ENCODE assay signal across 24 cellular contexts in the genomic region with DNA sequence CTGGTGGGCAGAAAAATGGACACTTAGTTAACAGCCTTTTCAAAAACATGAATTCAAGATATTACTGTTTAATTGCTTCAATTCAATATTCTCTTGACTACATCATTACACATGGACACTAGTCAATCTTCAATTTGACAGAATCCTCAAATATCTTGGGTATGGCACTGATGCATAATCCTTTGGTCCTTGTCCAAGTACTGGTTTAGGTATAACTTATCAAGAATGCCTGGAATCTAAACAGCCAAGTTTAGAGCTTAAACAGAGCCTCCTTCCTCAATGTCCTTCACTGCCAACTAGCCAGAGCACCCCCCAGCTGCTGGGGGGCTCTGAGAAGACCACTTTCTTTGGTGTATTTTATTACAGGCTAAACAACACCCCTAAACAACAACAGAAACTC.
"Had no signal": no experiment of that assay in that cellular context is flagged by ENCODE, and none has a peak within 500 bp of the region (broad histone marks: within the 10 kb centered on the region; RNA-seq: fewer than 3 reads in every experiment).

No MANE protein-coding gene starts in this region.

- H3K4me2 ChIP-seq: neural progenitor cell had no signal

- H3K27me3 ChIP-seq: brain microvascular endothelial cell, neural progenitor cell, testis, uterus had no signal

- H3K9ac ChIP-seq: neural progenitor cell had no signal

- DNase-seq: activated CD4-positive, alpha-beta T cell treated with anti-CD3 and anti-CD28 coated beads, Interleukin-2, amount 10 ng/mL, durations not matched to agents 7 days and 5 days; activated CD4-positive, CD25-positive, alpha-beta regulatory T cell treated with anti-CD3 and anti-CD28 coated beads, Interleukin-2, amount 50 U/mL, for 72 hours; activated CD8-positive, alpha-beta T cell treated with anti-CD3 and anti-CD28 coated beads, Interleukin-2, amount 10 ng/mL, durations not matched to agents 7 days and 5 days; activated gamma-delta T cell treated with Interleukin-2 at 50 U/mL for 16 hours; aorta; brain microvascular endothelial cell; caudate nucleus; effector CD4-positive, alpha-beta T cell; foreskin keratinocyte; immature natural killer cell; left cardiac atrium; naive B cell; psoas muscle; right cardiac atrium; small intestine; stimulated activated CD4-positive, alpha-beta T cell treated with anti-CD3 and anti-CD28 coated beads, Interleukin-2, amount 100 ng/mL, for 24 hours; stimulated activated naive CD8-positive, alpha-beta T cell treated with anti-CD3 and anti-CD28 coated beads, Interleukin-15, amount 100 ng/mL, for 72 hours; T-cell; testis; trophoblast cell; uterus had no signal

- H3K36me3 ChIP-seq: brain microvascular endothelial cell, neural progenitor cell, uterus had no signal

- H2AFZ ChIP-seq: neural progenitor cell had no signal

- H3K9me3 ChIP-seq: psoas muscle, testis, uterus had no signal

- H3K4me1 ChIP-seq: neural progenitor cell, psoas muscle, uterus had no signal

- H3K27ac ChIP-seq: brain microvascular endothelial cell, foreskin keratinocyte, neural progenitor cell, psoas muscle, testis, uterus, VCaP had no signal

- H3K4me3 ChIP-seq: neural progenitor cell, psoas muscle, testis, uterus had no signal

- ATAC-seq: activated CD8-positive, alpha-beta T cell treated with anti-CD3 and anti-CD28 coated beads, Interleukin-2, amount 10 ng/mL, durations not matched to agents 7 days and 5 days; foreskin keratinocyte; left cardiac atrium; psoas muscle; right cardiac atrium; stimulated activated effector memory CD8-positive, alpha-beta T cell treated with anti-CD3 and anti-CD28 coated beads, Interleukin-12 subunit alpha, Interleukin-12 subunit beta, amount 100 ng/mL, for 72 hours; stimulated activated naive CD8-positive, alpha-beta T cell treated with anti-CD3 and anti-CD28 coated beads, Interleukin-15, amount 100 ng/mL, for 72 hours; T-cell had no signal
